ENCODE assay signal across 11 cellular contexts in genomic region chr17:50579399-50579798, GRCh38. TPM values are rescaled to one million over a fixed set of nuclear protein-coding genes. Genes with fewer than 3 reads are reported as not detected.
"Had no signal": no experiment of that assay in that cellular context is flagged by ENCODE, and none has a peak within 500 bp of the region (broad histone marks: within the 10 kb centered on the region; RNA-seq: fewer than 3 reads in every experiment).

No MANE protein-coding gene starts in this region.

- H3K4me2 ChIP-seq: GM23338 had no signal

- H3K36me3 ChIP-seq: HAP-1 had no signal

- ATAC-seq: GM23338, HCT116, HepG2 had no signal

- FAIRE-seq: HepG2 had no signal

- H3K27ac ChIP-seq: HL-60 had no signal

- H3K4me3 ChIP-seq: GM23338, HAP-1 had no signal

- H3K9me3 ChIP-seq: HAP-1 had no signal

- H2AFZ ChIP-seq: GM23338 had no signal

- DNase-seq: H7, HFFc6, KBM-7 had no signal

- H3K4me1 ChIP-seq: HAP-1 had no signal

RNA-seq across cellular contexts. Expression of gene CACNA1G, which starts 18.9 kb away (rescaled TPM):
- polyA plus RNA-seq: HepG2, IgD-negative memory B cell had no signal

RNA-seq across cellular contexts. Expression of gene EPN3, which starts 46.9 kb away (rescaled TPM):
- total RNA-seq: H4, HT1080 had no signal
- polyA plus RNA-seq: IgD-negative memory B cell had no signal

RNA-seq across cellular contexts. Expression of gene ABCC3, which starts 55.3 kb away (rescaled TPM):
- total RNA-seq: GM23338 had no signal
- polyA plus RNA-seq: GM23338 had no signal
